Comparison of ENCODE assay signal across 2 cellular contexts in the genomic region with DNA sequence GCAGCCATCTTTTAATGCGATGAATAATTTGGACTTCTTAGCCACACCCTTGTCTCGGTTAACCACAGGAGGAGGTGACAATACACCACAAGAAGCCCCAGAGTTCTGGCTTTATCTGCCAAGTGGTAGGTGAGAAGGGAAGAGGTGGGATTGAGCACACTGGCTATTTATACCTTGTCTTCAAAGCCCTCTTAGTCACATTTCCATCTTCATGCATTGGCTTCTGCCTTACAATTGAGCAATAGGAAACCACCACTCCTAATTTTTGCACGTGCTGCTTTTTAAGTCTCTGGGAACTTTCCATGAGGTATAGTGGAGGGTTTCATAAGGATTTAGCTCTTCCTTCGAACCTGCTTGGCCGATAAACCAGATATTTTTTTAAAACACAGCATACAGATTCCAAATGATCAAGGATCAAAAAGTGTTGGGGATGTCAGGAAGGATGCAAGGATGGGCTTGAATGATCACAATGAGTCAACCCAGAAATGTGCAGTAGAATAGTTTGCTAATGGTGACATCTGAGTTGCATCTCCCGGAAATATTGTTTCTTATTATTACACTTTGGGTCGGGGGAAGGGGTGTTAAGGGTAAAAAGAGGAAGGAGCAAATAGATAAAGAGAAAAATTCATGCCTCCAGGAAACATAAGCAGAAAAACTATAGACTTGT.
TF ChIP-seq lines count a peak whose summit lies in the region.

No MANE protein-coding gene starts in this region.

TF ChIP-seq in GM23338, 12 proteins besides CTCF, POLR2A, EP300 and RAD21 (continues in another document):
- TF ChIP-seq ZNF462 (CRISPR knock-in tag; IDR thresholded peaks at IDR 0.05) (no peak), ZNF114 (CRISPR knock-in tag; IDR thresholded peaks at IDR 0.05) (no peak), POLR2AphosphoS5 (IDR thresholded peaks at IDR 0.05; ENCODE audit: low read depth) (no peak), REST (IDR thresholded peaks at IDR 0.05; ENCODE audit: unreplicated experiment) (no peak), EZH2phosphoT487 (IDR thresholded peaks at IDR 0.05; ENCODE audit: unreplicated experiment) (no peak), JUNB (IDR thresholded peaks at IDR 0.05; ENCODE audit: unreplicated experiment) (no peak), EZH2 (IDR thresholded peaks at IDR 0.05; ENCODE audit: low read depth, unreplicated experiment) (no peak)
- TF ChIP-seq, protein P1, sequence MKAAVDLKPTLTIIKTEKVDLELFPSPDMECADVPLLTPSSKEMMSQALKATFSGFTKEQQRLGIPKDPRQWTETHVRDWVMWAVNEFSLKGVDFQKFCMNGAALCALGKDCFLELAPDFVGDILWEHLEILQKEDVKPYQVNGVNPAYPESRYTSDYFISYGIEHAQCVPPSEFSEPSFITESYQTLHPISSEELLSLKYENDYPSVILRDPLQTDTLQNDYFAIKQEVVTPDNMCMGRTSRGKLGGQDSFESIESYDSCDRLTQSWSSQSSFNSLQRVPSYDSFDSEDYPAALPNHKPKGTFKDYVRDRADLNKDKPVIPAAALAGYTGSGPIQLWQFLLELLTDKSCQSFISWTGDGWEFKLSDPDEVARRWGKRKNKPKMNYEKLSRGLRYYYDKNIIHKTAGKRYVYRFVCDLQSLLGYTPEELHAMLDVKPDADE (IDR thresholded peaks at IDR 0.05) = no peak

TF ChIP-seq in SK-N-SH treated with all-trans-retinoic acid at 6 μM for 48 hours, 23 proteins besides CTCF, POLR2A, EP300 and RAD21 (continued from another document):
- TF ChIP-seq GLIS3 (CRISPR knock-in tag; IDR thresholded peaks at IDR 0.05) (no peak), BACH2 (CRISPR knock-in tag; IDR thresholded peaks at IDR 0.05; ENCODE audit: borderline replicate concordance) (no peak), ZFP3 (CRISPR knock-in tag; IDR thresholded peaks at IDR 0.05) (no peak)
